ENCODE assay signal across 13 cellular contexts in genomic region chr22:38868286-38868721, GRCh38. TPM values are rescaled to one million over a fixed set of nuclear protein-coding genes. Genes with fewer than 3 reads are reported as not detected.
DNase-seq lines count a peak whose midpoint lies in the region; FAIRE-seq and TF ChIP-seq lines count a peak whose summit lies in the region.
"Had no signal": no experiment of that assay in that cellular context is flagged by ENCODE, and none has a peak within 500 bp of the region (broad histone marks: within the 10 kb centered on the region; RNA-seq: fewer than 3 reads in every experiment).

No MANE protein-coding gene starts in this region.

- H2BK15ac ChIP-seq in H1 (ENCODE audit: low read length) = no peak overlapping the region

- no peak for TF ChIP-seq RAD21 in H1 (IDR thresholded peaks at IDR 0.05 in 1 of 2, conservative IDR thresholded peaks at IDR 0.05 in 1 of 2; ENCODE audit: low read depth in 2 of 2, low read length in 2 of 2)

- peak overlapping the region; percentile 46 for H3K4me3 Mint-ChIP-seq in activated naive CD4-positive, alpha-beta T cell treated with anti-CD3 and anti-CD28 coated beads, Interleukin-2, amount 50 U/mL, for 24 hours
- H3K4me3 Mint-ChIP-seq in activated naive CD4-positive, alpha-beta T cell treated with anti-CD3 and anti-CD28 coated beads, Interleukin-2, amount 10 ng/mL, durations not matched to agents 7 days and 5 days = no peak overlapping the region

- POLR2A ChIA-PET in OCI-LY7 (lab: Charles Lee) (no interaction called here), H1 (lab: Charles Lee; ENCODE audit: partially characterized antibody) (interaction anchor here (1.6 kb wide), 2 partner anchors 14 to 24 kb away, joined by 3 read pairs; partner anchors contain the start of gene NPTXR)

- H3K36me3 Mint-ChIP-seq in activated naive CD4-positive, alpha-beta T cell treated with anti-CD3 and anti-CD28 coated beads, Interleukin-2, amount 50 U/mL, for 24 hours = peaks cover 6% of the 10 kb centered on the region
- H3K36me3 Mint-ChIP-seq in activated naive CD4-positive, alpha-beta T cell treated with anti-CD3 and anti-CD28 coated beads, Interleukin-2, amount 10 ng/mL, durations not matched to agents 7 days and 5 days = peaks cover 20% of the 10 kb centered on the region

- no peak for FAIRE-seq in H1 (lab: Jason Lieb, UNC)
- FAIRE-seq in GM12891 (lab: Jason Lieb, UNC) = no peak

- H4K8ac ChIP-seq in H1 (ENCODE audit: extremely low read depth, insufficient read depth, low read length) = peak overlapping the region; percentile 58

- H3K27ac Mint-ChIP-seq in activated naive CD4-positive, alpha-beta T cell treated with anti-CD3 and anti-CD28 coated beads, Interleukin-2, amount 50 U/mL, for 24 hours = no peak overlapping the region
- no peak overlapping the region for H3K27ac Mint-ChIP-seq in activated naive CD4-positive, alpha-beta T cell treated with anti-CD3 and anti-CD28 coated beads, Interleukin-2, amount 10 ng/mL, durations not matched to agents 7 days and 5 days

- peak overlapping the region; percentile 46 for H3K4ac ChIP-seq in H1 (replicated peaks; ENCODE audit: insufficient read length, low read depth, low read length)

- H3K4me2 ChIP-seq in OCI-LY7 (ENCODE audit: low read length) (peak overlapping the region; percentile 34; the same call in 1 of the 2 replicates), H1 (ENCODE audit: insufficient read depth in 1 of 2, low read depth in 2 of 2, low read length in 2 of 2) (no peak overlapping the region)

- no peak for TF ChIP-seq POLR2A in H1 (IDR thresholded peaks at IDR 0.05; ENCODE audit: control extremely low read depth in 1 of 2, low read depth in 2 of 2, low read length in 2 of 2)
- no peak for TF ChIP-seq POLR2A in GM12891 (IDR thresholded peaks at IDR 0.05; ENCODE audit: low read depth, low read length)

- no peak overlapping the region for H2BK20ac ChIP-seq in H1 (ENCODE audit: low read length)

- no peak overlapping the region for H3K4me3 ChIP-seq in OCI-LY7 (ENCODE audit: low read depth, low read length, poor library complexity, severe bottlenecking)
- no peak overlapping the region for H3K4me3 ChIP-seq in H1 (ENCODE audit: extremely low read depth in 1 of 4, insufficient read depth in 2 of 4, low read depth in 3 of 4, low read length in 4 of 4)
- H3K4me3 ChIP-seq in stomach smooth muscle (ENCODE audit: low read length in 2 of 2) = peak overlapping the region in 1 of 2 donors; percentile 29
- no peak overlapping the region for H3K4me3 ChIP-seq in right atrium auricular region
- H3K4me3 ChIP-seq: left lung, prostate gland had no signal

- peak overlapping the region; percentile 62 for H4K91ac ChIP-seq in H1 (replicated peaks; ENCODE audit: insufficient read length, low read length)

- peaks cover 40% of the 10 kb centered on the region for H3K4me1 Mint-ChIP-seq in activated naive CD4-positive, alpha-beta T cell treated with anti-CD3 and anti-CD28 coated beads, Interleukin-2, amount 50 U/mL, for 24 hours
- H3K4me1 Mint-ChIP-seq in activated naive CD4-positive, alpha-beta T cell treated with anti-CD3 and anti-CD28 coated beads, Interleukin-2, amount 10 ng/mL, durations not matched to agents 7 days and 5 days = peaks cover 38% of the 10 kb centered on the region

- H2BK5ac ChIP-seq in H1 (ENCODE audit: low read depth, low read length) = peak overlapping the region; percentile 30; the same call in 1 of the 2 replicates

- H3K9me2 ChIP-seq in OCI-LY7 (ENCODE audit: insufficient read depth, low read length) = no peaks in the 10 kb centered on the region

- no peak for TF ChIP-seq EP300 in H1 (IDR thresholded peaks at IDR 0.05; ENCODE audit: borderline replicate concordance in 1 of 2, low read depth in 2 of 2, low read length in 2 of 2)

- intact Hi-C loops in OCI-LY7 (cut with micrococcal nuclease; ENCODE audit: unreplicated experiment) = no loop called here

- peak overlapping the region; percentile 56; the same call in 1 of the 2 replicates for H2AK5ac ChIP-seq in H1 (ENCODE audit: low read depth, low read length)

- H3K23me2 ChIP-seq in H1 (ENCODE audit: low read depth, low read length) = peaks cover 9% of the 10 kb centered on the region; the same call in 1 of the 2 replicates

- peaks cover 9% of the 10 kb centered on the region for H4K20me1 ChIP-seq in OCI-LY7 (ENCODE audit: insufficient read depth, low read length)
- H4K20me1 ChIP-seq in H1 (replicated peaks in 1 of 2; ENCODE audit: control insufficient read depth in 1 of 2, insufficient read depth in 2 of 2, low read length in 2 of 2) = peaks cover 11 to 17% of the 10 kb centered on the region in 2 experiments

- H3K4me1 ChIP-seq in OCI-LY7 (ENCODE audit: insufficient read depth, low read length, poor library complexity, severe bottlenecking) (peaks cover 31% of the 10 kb centered on the region), H1 (replicated peaks in 1 of 4; ENCODE audit: control insufficient read depth in 3 of 4, insufficient read depth in 4 of 4, low read length in 3 of 4) (peaks cover 2 to 21% (median 18%) of the 10 kb centered on the region in 4 experiments), stomach smooth muscle (ENCODE audit: control insufficient read depth, insufficient read depth, low read length) (peaks cover 81% of the 10 kb centered on the region), right atrium auricular region (peaks cover 0 to 69% of the 10 kb centered on the region in 2 donors)

- H3K27ac ChIP-seq in OCI-LY7 (ENCODE audit: low read depth, low read length, poor library complexity, severe bottlenecking) (no peak overlapping the region), H1 (ENCODE audit: low read depth, low read length) (no peak overlapping the region; the same call in 1 of the 2 replicates), stomach smooth muscle (ENCODE audit: low read length) (peak overlapping the region; percentile 37), right atrium auricular region (no peak overlapping the region)
- H3K27ac ChIP-seq: brain microvascular endothelial cell, left lung, prostate gland had no signal

- no peaks in the 10 kb centered on the region for H3K9me3 ChIP-seq in OCI-LY7 (ENCODE audit: low read length)
- no peaks in the 10 kb centered on the region for H3K9me3 ChIP-seq in H1 (ENCODE audit: insufficient read depth in 2 of 2, low read depth in 1 of 2, low read length in 1 of 2)
- no peaks in the 10 kb centered on the region for H3K9me3 ChIP-seq in stomach smooth muscle (ENCODE audit: control insufficient read depth in 2 of 2, low read length in 2 of 2)
- H3K9me3 ChIP-seq in right atrium auricular region = no peaks in the 10 kb centered on the region
- H3K9me3 ChIP-seq: left lung, prostate gland had no signal

- H2BK12ac ChIP-seq in H1 (ENCODE audit: low read depth, low read length) = 0 out of 2 replicates have a peak overlapping the region, but pooled peaks have one; percentile 60

- no peak overlapping the region for H4K5ac ChIP-seq in H1 (ENCODE audit: insufficient read length, low read depth, low read length)

- no peak for DNase-seq in activated naive CD4-positive, alpha-beta T cell treated with anti-CD3 and anti-CD28 coated beads, Interleukin-2, amount 10 ng/mL, durations not matched to agents 7 days and 5 days
- DNase-seq in OCI-LY7 (ENCODE audit: low spot score) = no peak
- no peak for DNase-seq in H1 (ENCODE audit: low read depth in 1 of 2, low spot score in 2 of 2)
- no peak for DNase-seq in C1 segment of cervical spinal cord (lab: John Stamatoyannopoulos, UW)
- DNase-seq in GM12891 (ENCODE audit: insufficient read length, low spot score) = no peak
- DNase-seq in right atrium auricular region (ENCODE audit: low spot score) = no peak
- DNase-seq: NCI-H226 had no signal

- H3K27me3 ChIP-seq in H1 (replicated peaks in 1 of 4; ENCODE audit: control insufficient read depth in 3 of 4, extremely low read depth in 1 of 4, insufficient read depth in 3 of 4, low read length in 3 of 4) (no peaks in the 10 kb centered on the region; a peak in 1 of 7 replicates), stomach smooth muscle (ENCODE audit: control insufficient read depth in 1 of 2, insufficient read depth in 2 of 2, low read length in 2 of 2) (no peaks in the 10 kb centered on the region), right atrium auricular region (no peaks in the 10 kb centered on the region)
- H3K27me3 ChIP-seq: brain microvascular endothelial cell, left lung had no signal

- H3K14ac ChIP-seq in H1 (ENCODE audit: insufficient read length) = no peak overlapping the region

- TF ChIP-seq CTCF in OCI-LY7 (conservative IDR thresholded peaks at IDR 0.05; ENCODE audit: low read length) (no peak), H1 (IDR thresholded peaks at IDR 0.05; ENCODE audit: control extremely low read depth in 1 of 3, insufficient read depth in 1 of 3, low read depth in 1 of 3, low read length in 3 of 3) (no peak), right atrium auricular region (IDR thresholded peaks at IDR 0.05) (no peak)

- H2BK120ac ChIP-seq in H1 (replicated peaks; ENCODE audit: low read depth, low read length) = peak overlapping the region; percentile 22

- H3K27me3 Mint-ChIP-seq in activated naive CD4-positive, alpha-beta T cell treated with anti-CD3 and anti-CD28 coated beads, Interleukin-2, amount 50 U/mL, for 24 hours = no peaks in the 10 kb centered on the region
- H3K27me3 Mint-ChIP-seq in activated naive CD4-positive, alpha-beta T cell treated with anti-CD3 and anti-CD28 coated beads, Interleukin-2, amount 10 ng/mL, durations not matched to agents 7 days and 5 days = peaks cover 11% of the 10 kb centered on the region
- H3K27me3 Mint-ChIP-seq: stimulated activated naive CD8-positive, alpha-beta T cell treated with anti-CD3 and anti-CD28 coated beads, Interleukin-15, amount 100 ng/mL, for 72 hours had no signal

- peaks cover 22% of the 10 kb centered on the region for H3K79me2 ChIP-seq in OCI-LY7 (ENCODE audit: insufficient read depth, low read depth, low read length)
- H3K79me2 ChIP-seq in H1 (ENCODE audit: control insufficient read depth in 1 of 2, insufficient read depth in 2 of 2, low read length in 2 of 2) = peaks cover 0 to 9% of the 10 kb centered on the region in 2 experiments; a peak in 2 of 4 replicates

- peaks cover 7% of the 10 kb centered on the region for H3K79me1 ChIP-seq in H1 (ENCODE audit: low read depth, low read length)

- no TSS peak for BruUV-seq in OCI-LY7 (replicated peaks; lab: Mats Ljungman, UMichigan)

- no peak overlapping the region for H3K56ac ChIP-seq in H1 (replicated peaks; ENCODE audit: insufficient read length, low read depth, low read length)

- H3K36me3 ChIP-seq in OCI-LY7 (ENCODE audit: insufficient read depth, low read length) (peaks cover 64% of the 10 kb centered on the region), H1 (ENCODE audit: control insufficient read depth in 2 of 4, insufficient read depth in 4 of 4, low read length in 3 of 4) (peaks cover 0 to 24% (median 13%) of the 10 kb centered on the region in 4 experiments; a peak in 4 of 8 replicates), stomach smooth muscle (ENCODE audit: control insufficient read depth in 2 of 2, insufficient read depth in 2 of 2, low read length in 2 of 2) (peaks cover 12 to 28% of the 10 kb centered on the region in 2 donors), right atrium auricular region (peaks cover 40% of the 10 kb centered on the region)

- peak overlapping the region; percentile 60; the same call in 1 of the 2 replicates for H3K18ac ChIP-seq in H1 (ENCODE audit: extremely low read depth, low read length)

- H2AFZ ChIP-seq in OCI-LY7 (ENCODE audit: low read length) (no peak overlapping the region), H1 (ENCODE audit: low read length) (no peak overlapping the region)

- CTCF ChIA-PET in activated naive CD4-positive, alpha-beta T cell treated with anti-CD3 and anti-CD28 coated beads, Interleukin-2, amount 10 ng/mL, durations not matched to agents 7 days and 5 days (lab: Charles Lee) = interaction anchor here (1.1 to 4.7 kb wide), 12 partner anchors 8 to 286 kb away, joined by 3 to 81 read pairs (median 6); no protein-coding TSS in a partner anchor
- CTCF ChIA-PET in OCI-LY7 (lab: Charles Lee; ENCODE audit: unreplicated experiment) = no interaction called here
- CTCF ChIA-PET in H1 (lab: Charles Lee; ENCODE audit: partially characterized antibody) = interaction anchor here (0.6 to 8.1 kb wide), 11 partner anchors 9 to 518 kb away, joined by 3 to 79 read pairs (median 5); partner anchors contain the start of gene APOBEC3B

- 92% methylated on average over 8 of the region's 8 CpGs; no CpG with 5 or more reads in 1 of the 2 experiments for WGBS in H1 (ENCODE audit: extremely low coverage in 1 of 2, insufficient coverage in 1 of 2, insufficient read length in 1 of 2, insufficient replicate concordance in 2 of 2, low coverage in 1 of 2, low lambda C conversion rate in 2 of 2, missing lambda C conversion rate in 1 of 2), 2 experiments

- H3K9ac ChIP-seq in H1 (replicated peaks in 1 of 4; ENCODE audit: extremely low read depth in 1 of 4, low read depth in 3 of 4, low read length in 3 of 4) (no peak overlapping the region), stomach smooth muscle (ENCODE audit: low read length in 2 of 2) (peak overlapping the region in 1 of 2 donors; percentile 13)

- no peak overlapping the region for H3K23ac ChIP-seq in H1 (ENCODE audit: insufficient read length)

- H3K9me3 Mint-ChIP-seq in activated naive CD4-positive, alpha-beta T cell treated with anti-CD3 and anti-CD28 coated beads, Interleukin-2, amount 50 U/mL, for 24 hours = no peaks in the 10 kb centered on the region
- no peaks in the 10 kb centered on the region for H3K9me3 Mint-ChIP-seq in activated naive CD4-positive, alpha-beta T cell treated with anti-CD3 and anti-CD28 coated beads, Interleukin-2, amount 10 ng/mL, durations not matched to agents 7 days and 5 days
- H3K9me3 Mint-ChIP-seq: stimulated activated naive CD8-positive, alpha-beta T cell treated with anti-CD3 and anti-CD28 coated beads, Interleukin-15, amount 100 ng/mL, for 72 hours had no signal

RNA-seq across cellular contexts. Expression of gene CBX6, which starts 3.7 kb away (rescaled TPM):
- 41.9 and 45.2 TPM in 2 replicates for total RNA-seq in OCI-LY7 (2014; rRNA removed; shearing (Covaris generic))
- total RNA-seq in OCI-LY7 (2022) (62.2 and 67.2 TPM in 2 replicates), right atrium auricular region (10 to 100 TPM; 28.0 to 57.0 TPM)
- 27.5 and 28.2 TPM in 2 replicates for total RNA-seq in H1 (2021; fragmentation: NEBNext Ultra II Directional; extraction: Animal tissue kit (Norgen Biotek cat#: 25700))
- 10.6 and 11.7 TPM in 2 replicates for polyA plus RNA-seq in H1 (2011; rRNA removed)
- polyA plus RNA-seq in H1 (2011; cell fraction: cytosol; rRNA removed) = 6.3 TPM
- polyA plus RNA-seq in H1 (2011; cell fraction: nucleus; rRNA removed) = 33.5 TPM
- 12.9 to 17.7 TPM (median 14.7 TPM) in 4 replicates for polyA plus RNA-seq in H1 (2012, experiment 1 of 2)
- 13.0 TPM for polyA plus RNA-seq in H1 (2012, experiment 2 of 2)
- 10.8 TPM for polyA plus RNA-seq in H1 (2013, experiment 1 of 2)
- 11.2 TPM for polyA plus RNA-seq in H1 (2013, experiment 2 of 2)
- polyA minus RNA-seq in H1 (2011; rRNA and poly(A)+ RNA removed) = 15.0 and 17.1 TPM in 2 replicates
- 22.2 TPM for polyA minus RNA-seq in H1 (2011; cell fraction: cytosol; rRNA and poly(A)+ RNA removed)
- 50.0 TPM for polyA minus RNA-seq in H1 (2011; cell fraction: nucleus; rRNA and poly(A)+ RNA removed)
- polyA plus RNA-seq in GM12891 (2012; ENCODE audit: low read depth, missing spikeins) = 39.0 TPM

RNA-seq across cellular contexts. Expression of gene NPTXR, which starts 24.5 kb away (rescaled TPM):
- not detected in 2 replicates for total RNA-seq in OCI-LY7 (2014; rRNA removed; shearing (Covaris generic))
- 0.08 and 0.11 TPM in 2 replicates for total RNA-seq in OCI-LY7 (2022)
- total RNA-seq in H1 (2021; fragmentation: NEBNext Ultra II Directional; extraction: Animal tissue kit (Norgen Biotek cat#: 25700)) = 5.8 and 6.4 TPM in 2 replicates
- polyA plus RNA-seq in H1 (2011; rRNA removed) = 3.7 and 4.9 TPM in 2 replicates
- polyA plus RNA-seq in H1 (2011; cell fraction: cytosol; rRNA removed) = 3.3 TPM
- 3.8 TPM for polyA plus RNA-seq in H1 (2011; cell fraction: nucleus; rRNA removed)
- 5.5 to 8.8 TPM (median 6.9 TPM) in 4 replicates for polyA plus RNA-seq in H1 (2012, experiment 1 of 2)
- polyA plus RNA-seq in H1 (2012, experiment 2 of 2) = 5.3 TPM
- 5.2 TPM for polyA plus RNA-seq in H1 (2013, experiment 1 of 2)
- polyA plus RNA-seq in H1 (2013, experiment 2 of 2) = 6.0 TPM
- polyA minus RNA-seq in H1 (2011; rRNA and poly(A)+ RNA removed) = 5.1 and 5.9 TPM in 2 replicates
- polyA minus RNA-seq in H1 (2011; cell fraction: cytosol; rRNA and poly(A)+ RNA removed) = 8.6 TPM
- 2.4 TPM for polyA minus RNA-seq in H1 (2011; cell fraction: nucleus; rRNA and poly(A)+ RNA removed)
- 0.08 TPM for polyA plus RNA-seq in GM12891 (2012; ENCODE audit: low read depth, missing spikeins)
- total RNA-seq in right atrium auricular region = 10 to 100 TPM; 18.0 to 24.6 TPM
